Comparison of ENCODE assay signal across 1 cellular context in the genomic region with DNA sequence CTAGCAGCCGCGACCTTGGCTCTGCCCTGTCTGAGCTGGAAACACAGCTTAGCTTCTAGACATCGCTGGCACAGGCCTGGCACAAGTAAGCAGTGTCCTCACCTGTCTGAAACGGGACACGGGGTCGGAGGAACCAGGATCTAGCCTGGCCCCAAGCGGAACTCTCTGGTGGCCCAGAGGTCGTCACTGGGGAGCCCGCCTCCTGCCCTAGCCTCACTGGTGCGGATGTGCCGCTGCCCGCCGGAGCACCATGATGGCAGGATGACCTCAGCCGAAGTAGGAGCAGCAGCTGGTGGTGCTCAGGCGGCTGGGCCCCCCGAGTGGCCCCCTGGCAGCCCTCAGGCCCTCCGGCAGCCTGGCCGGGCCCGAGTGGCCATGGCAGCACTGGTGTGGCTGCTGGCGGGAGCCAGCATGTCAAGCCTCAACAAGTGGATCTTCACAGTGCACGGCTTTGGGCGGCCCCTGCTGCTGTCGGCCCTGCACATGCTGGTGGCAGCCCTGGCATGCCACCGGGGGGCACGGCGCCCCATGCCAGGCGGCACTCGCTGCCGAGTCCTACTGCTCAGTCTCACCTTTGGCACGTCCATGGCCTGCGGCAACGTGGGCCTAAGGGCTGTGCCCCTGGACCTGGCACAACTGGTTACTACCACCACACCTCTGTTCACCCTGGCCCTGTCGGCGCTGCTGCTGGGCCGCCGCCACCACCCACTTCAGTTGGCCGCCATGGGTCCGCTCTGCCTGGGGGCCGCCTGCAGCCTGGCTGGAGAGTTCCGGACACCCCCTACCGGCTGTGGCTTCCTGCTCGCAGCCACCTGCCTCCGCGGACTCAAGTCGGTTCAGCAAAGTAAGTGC.
TF ChIP-seq lines count a peak whose summit lies in the region.

No MANE protein-coding gene starts in this region.

TF ChIP-seq in GM23338, 12 proteins besides CTCF, POLR2A, EP300 and RAD21 (continued from another document):
- TF ChIP-seq, protein P1, sequence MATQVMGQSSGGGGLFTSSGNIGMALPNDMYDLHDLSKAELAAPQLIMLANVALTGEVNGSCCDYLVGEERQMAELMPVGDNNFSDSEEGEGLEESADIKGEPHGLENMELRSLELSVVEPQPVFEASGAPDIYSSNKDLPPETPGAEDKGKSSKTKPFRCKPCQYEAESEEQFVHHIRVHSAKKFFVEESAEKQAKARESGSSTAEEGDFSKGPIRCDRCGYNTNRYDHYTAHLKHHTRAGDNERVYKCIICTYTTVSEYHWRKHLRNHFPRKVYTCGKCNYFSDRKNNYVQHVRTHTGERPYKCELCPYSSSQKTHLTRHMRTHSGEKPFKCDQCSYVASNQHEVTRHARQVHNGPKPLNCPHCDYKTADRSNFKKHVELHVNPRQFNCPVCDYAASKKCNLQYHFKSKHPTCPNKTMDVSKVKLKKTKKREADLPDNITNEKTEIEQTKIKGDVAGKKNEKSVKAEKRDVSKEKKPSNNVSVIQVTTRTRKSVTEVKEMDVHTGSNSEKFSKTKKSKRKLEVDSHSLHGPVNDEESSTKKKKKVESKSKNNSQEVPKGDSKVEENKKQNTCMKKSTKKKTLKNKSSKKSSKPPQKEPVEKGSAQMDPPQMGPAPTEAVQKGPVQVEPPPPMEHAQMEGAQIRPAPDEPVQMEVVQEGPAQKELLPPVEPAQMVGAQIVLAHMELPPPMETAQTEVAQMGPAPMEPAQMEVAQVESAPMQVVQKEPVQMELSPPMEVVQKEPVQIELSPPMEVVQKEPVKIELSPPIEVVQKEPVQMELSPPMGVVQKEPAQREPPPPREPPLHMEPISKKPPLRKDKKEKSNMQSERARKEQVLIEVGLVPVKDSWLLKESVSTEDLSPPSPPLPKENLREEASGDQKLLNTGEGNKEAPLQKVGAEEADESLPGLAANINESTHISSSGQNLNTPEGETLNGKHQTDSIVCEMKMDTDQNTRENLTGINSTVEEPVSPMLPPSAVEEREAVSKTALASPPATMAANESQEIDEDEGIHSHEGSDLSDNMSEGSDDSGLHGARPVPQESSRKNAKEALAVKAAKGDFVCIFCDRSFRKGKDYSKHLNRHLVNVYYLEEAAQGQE (IDR thresholded peaks at IDR 0.05; ENCODE audit: unreplicated experiment), result no peak
- TF ChIP-seq ZNF331 (CRISPR knock-in tag; IDR thresholded peaks at IDR 0.05; ENCODE audit: low read depth) (no peak), EZH2phosphoT487 (IDR thresholded peaks at IDR 0.05; ENCODE audit: unreplicated experiment) (no peak), ZNF114 (CRISPR knock-in tag; IDR thresholded peaks at IDR 0.05) (no peak), CREB1 (CRISPR knock-in tag; IDR thresholded peaks at IDR 0.05; ENCODE audit: low read depth) (no peak), NANOG (IDR thresholded peaks at IDR 0.05; ENCODE audit: borderline replicate concordance) (no peak)
- TF ChIP-seq, protein P2, sequence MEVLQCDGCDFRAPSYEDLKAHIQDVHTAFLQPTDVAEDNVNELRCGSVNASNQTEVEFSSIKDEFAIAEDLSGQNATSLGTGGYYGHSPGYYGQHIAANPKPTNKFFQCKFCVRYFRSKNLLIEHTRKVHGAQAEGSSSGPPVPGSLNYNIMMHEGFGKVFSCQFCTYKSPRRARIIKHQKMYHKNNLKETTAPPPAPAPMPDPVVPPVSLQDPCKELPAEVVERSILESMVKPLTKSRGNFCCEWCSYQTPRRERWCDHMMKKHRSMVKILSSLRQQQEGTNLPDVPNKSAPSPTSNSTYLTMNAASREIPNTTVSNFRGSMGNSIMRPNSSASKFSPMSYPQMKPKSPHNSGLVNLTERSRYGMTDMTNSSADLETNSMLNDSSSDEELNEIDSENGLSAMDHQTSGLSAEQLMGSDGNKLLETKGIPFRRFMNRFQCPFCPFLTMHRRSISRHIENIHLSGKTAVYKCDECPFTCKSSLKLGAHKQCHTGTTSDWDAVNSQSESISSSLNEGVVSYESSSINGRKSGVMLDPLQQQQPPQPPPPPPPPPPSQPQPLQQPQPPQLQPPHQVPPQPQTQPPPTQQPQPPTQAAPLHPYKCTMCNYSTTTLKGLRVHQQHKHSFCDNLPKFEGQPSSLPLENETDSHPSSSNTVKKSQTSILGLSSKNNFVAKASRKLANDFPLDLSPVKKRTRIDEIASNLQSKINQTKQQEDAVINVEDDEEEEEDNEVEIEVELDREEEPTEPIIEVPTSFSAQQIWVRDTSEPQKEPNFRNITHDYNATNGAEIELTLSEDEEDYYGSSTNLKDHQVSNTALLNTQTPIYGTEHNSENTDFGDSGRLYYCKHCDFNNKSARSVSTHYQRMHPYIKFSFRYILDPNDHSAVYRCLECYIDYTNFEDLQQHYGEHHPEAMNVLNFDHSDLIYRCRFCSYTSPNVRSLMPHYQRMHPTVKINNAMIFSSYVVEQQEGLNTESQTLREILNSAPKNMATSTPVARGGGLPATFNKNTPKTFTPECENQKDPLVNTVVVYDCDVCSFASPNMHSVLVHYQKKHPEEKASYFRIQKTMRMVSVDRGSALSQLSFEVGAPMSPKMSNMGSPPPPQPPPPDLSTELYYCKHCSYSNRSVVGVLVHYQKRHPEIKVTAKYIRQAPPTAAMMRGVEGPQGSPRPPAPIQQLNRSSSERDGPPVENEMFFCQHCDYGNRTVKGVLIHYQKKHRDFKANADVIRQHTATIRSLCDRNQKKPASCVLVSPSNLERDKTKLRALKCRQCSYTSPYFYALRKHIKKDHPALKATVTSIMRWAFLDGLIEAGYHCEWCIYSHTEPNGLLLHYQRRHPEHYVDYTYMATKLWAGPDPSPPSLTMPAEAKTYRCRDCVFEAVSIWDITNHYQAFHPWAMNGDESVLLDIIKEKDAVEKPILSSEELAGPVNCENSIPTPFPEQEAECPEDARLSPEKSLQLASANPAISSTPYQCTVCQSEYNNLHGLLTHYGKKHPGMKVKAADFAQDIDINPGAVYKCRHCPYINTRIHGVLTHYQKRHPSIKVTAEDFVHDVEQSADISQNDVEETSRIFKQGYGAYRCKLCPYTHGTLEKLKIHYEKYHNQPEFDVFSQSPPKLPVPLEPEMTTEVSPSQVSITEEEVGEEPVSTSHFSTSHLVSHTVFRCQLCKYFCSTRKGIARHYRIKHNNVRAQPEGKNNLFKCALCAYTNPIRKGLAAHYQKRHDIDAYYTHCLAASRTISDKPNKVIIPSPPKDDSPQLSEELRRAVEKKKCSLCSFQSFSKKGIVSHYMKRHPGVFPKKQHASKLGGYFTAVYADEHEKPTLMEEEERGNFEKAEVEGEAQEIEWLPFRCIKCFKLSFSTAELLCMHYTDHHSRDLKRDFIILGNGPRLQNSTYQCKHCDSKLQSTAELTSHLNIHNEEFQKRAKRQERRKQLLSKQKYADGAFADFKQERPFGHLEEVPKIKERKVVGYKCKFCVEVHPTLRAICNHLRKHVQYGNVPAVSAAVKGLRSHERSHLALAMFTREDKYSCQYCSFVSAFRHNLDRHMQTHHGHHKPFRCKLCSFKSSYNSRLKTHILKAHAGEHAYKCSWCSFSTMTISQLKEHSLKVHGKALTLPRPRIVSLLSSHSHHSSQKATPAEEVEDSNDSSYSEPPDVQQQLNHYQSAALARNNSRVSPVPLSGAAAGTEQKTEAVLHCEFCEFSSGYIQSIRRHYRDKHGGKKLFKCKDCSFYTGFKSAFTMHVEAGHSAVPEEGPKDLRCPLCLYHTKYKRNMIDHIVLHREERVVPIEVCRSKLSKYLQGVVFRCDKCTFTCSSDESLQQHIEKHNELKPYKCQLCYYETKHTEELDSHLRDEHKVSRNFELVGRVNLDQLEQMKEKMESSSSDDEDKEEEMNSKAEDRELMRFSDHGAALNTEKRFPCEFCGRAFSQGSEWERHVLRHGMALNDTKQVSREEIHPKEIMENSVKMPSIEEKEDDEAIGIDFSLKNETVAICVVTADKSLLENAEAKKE (CRISPR knock-in tag; IDR thresholded peaks at IDR 0.05), result no peak
